In genomic region chr2:83578405-83578804, GRCh38 we compare ENCODE assay signal across 21 cellular contexts.
DNase-seq lines count a peak whose midpoint lies in the region; ATAC-seq, FAIRE-seq and TF ChIP-seq lines count a peak whose summit lies in the region.
"Had no signal": no experiment of that assay in that cellular context is flagged by ENCODE, and none has a peak within 500 bp of the region (broad histone marks: within the 10 kb centered on the region; RNA-seq: fewer than 3 reads in every experiment).

No MANE protein-coding gene starts in this region.

- H4K20me1 ChIP-seq in H1 (replicated peaks in 1 of 2; ENCODE audit: control insufficient read depth in 1 of 2, insufficient read depth in 2 of 2, low read length in 2 of 2): no peaks in the 10 kb centered on the region
- H4K20me1 ChIP-seq in smooth muscle cell (ENCODE audit: low read depth): no peaks in the 10 kb centered on the region

- POLR2A ChIA-PET in H1 (lab: Charles Lee; ENCODE audit: partially characterized antibody): no interaction called here

- H2BK5ac ChIP-seq in H1 (ENCODE audit: low read depth, low read length): no peak overlapping the region

- H3K4me3 ChIP-seq in H1 (ENCODE audit: extremely low read depth in 1 of 4, insufficient read depth in 2 of 4, low read depth in 3 of 4, low read length in 4 of 4) (no peak overlapping the region), smooth muscle cell (no peak overlapping the region)
- H3K4me3 ChIP-seq: GM12878, K562 had no signal

- H2AK5ac ChIP-seq in H1 (ENCODE audit: low read depth, low read length): no peak overlapping the region

- no peaks in the 10 kb centered on the region for H3K79me2 ChIP-seq in H1 (ENCODE audit: control insufficient read depth in 1 of 2, insufficient read depth in 2 of 2, low read length in 2 of 2)
- no peaks in the 10 kb centered on the region for H3K79me2 ChIP-seq in smooth muscle cell (ENCODE audit: low read depth)

- no peak for TF ChIP-seq EP300 in H1 (IDR thresholded peaks at IDR 0.05; ENCODE audit: borderline replicate concordance in 1 of 2, low read depth in 2 of 2, low read length in 2 of 2)

- no peak overlapping the region for H2BK20ac ChIP-seq in H1 (ENCODE audit: low read length)

- H3K9me3 ChIP-seq in H1 (ENCODE audit: insufficient read depth in 2 of 2, low read depth in 1 of 2, low read length in 1 of 2): no peaks in the 10 kb centered on the region
- no peaks in the 10 kb centered on the region for H3K9me3 ChIP-seq in smooth muscle cell (replicated peaks; ENCODE audit: low read depth)
- H3K9me3 ChIP-seq: Caco-2 had no signal

- H3K36me3 ChIP-seq in H1 (ENCODE audit: control insufficient read depth in 2 of 4, insufficient read depth in 4 of 4, low read length in 3 of 4) (no peaks in the 10 kb centered on the region), smooth muscle cell (ENCODE audit: low read depth) (no peaks in the 10 kb centered on the region)

- TF ChIP-seq RAD21 in H1 (IDR thresholded peaks at IDR 0.05 in 1 of 2, conservative IDR thresholded peaks at IDR 0.05 in 1 of 2; ENCODE audit: low read depth in 2 of 2, low read length in 2 of 2): no peak

- H3K9ac ChIP-seq in H1 (replicated peaks in 1 of 4; ENCODE audit: extremely low read depth in 1 of 4, low read depth in 3 of 4, low read length in 3 of 4) (no peak overlapping the region), smooth muscle cell (ENCODE audit: low read depth) (no peak overlapping the region)

- no peak overlapping the region for H3K27ac ChIP-seq in H1 (ENCODE audit: low read depth, low read length)
- H3K27ac ChIP-seq in smooth muscle cell (ENCODE audit: low read depth): peak overlapping the region; percentile 22

- H2AFZ ChIP-seq in H1 (ENCODE audit: low read length) (peak overlapping the region; percentile 8; the same call in 1 of the 2 replicates), smooth muscle cell (ENCODE audit: low read depth) (peak overlapping the region; percentile 66)

- no peak overlapping the region for H3K56ac ChIP-seq in H1 (replicated peaks; ENCODE audit: insufficient read length, low read depth, low read length)

- H3K27me3 ChIP-seq in H1 (replicated peaks in 1 of 4; ENCODE audit: control insufficient read depth in 3 of 4, extremely low read depth in 1 of 4, insufficient read depth in 3 of 4, low read length in 3 of 4) (no peaks in the 10 kb centered on the region), smooth muscle cell (ENCODE audit: low read depth) (no peaks in the 10 kb centered on the region)

- H3K23ac ChIP-seq in H1 (ENCODE audit: insufficient read length): no peak overlapping the region

- H3K79me1 ChIP-seq in H1 (ENCODE audit: low read depth, low read length): no peaks in the 10 kb centered on the region

- H4K91ac ChIP-seq in H1 (replicated peaks; ENCODE audit: insufficient read length, low read length): no peak overlapping the region

- no peak overlapping the region for H3K4ac ChIP-seq in H1 (replicated peaks; ENCODE audit: insufficient read length, low read depth, low read length)

- H2BK15ac ChIP-seq in H1 (ENCODE audit: low read length): no peak overlapping the region

- H3K4me2 ChIP-seq in H1 (ENCODE audit: insufficient read depth in 1 of 2, low read depth in 2 of 2, low read length in 2 of 2) (no peak overlapping the region), smooth muscle cell (no peak overlapping the region)

- no peaks in the 10 kb centered on the region for H3F3A ChIP-seq in smooth muscle cell (ENCODE audit: low read depth)

- 93% methylated on average over 2 of the region's 2 CpGs; no CpG with 5 or more reads in 1 of the 2 experiments for WGBS in H1 (ENCODE audit: extremely low coverage in 1 of 2, insufficient coverage in 1 of 2, insufficient read length in 1 of 2, insufficient replicate concordance in 2 of 2, low coverage in 1 of 2, low lambda C conversion rate in 2 of 2, missing lambda C conversion rate in 1 of 2), 2 experiments
- WGBS in smooth muscle cell (ENCODE audit: low lambda C conversion rate): 79% methylated on average over 2 of the region's 2 CpGs

- H3K18ac ChIP-seq in H1 (ENCODE audit: extremely low read depth, low read length): no peak overlapping the region

- no peaks in the 10 kb centered on the region for H3K23me2 ChIP-seq in H1 (ENCODE audit: low read depth, low read length)

- ATAC-seq in HG02938 (IDR thresholded peaks at IDR 0.05; ENCODE audit: unreplicated experiment): no peak
- ATAC-seq: GM12878, K562, SK-N-SH treated with all-trans-retinoic acid at 6 μM for 48 hours had no signal

- FAIRE-seq in H1 (lab: Jason Lieb, UNC): no peak
- FAIRE-seq: GM12878, K562 had no signal

- CTCF ChIA-PET in H1 (lab: Charles Lee; ENCODE audit: partially characterized antibody): interaction anchor here (0.6 kb wide), 2 partner anchors 55 to 107 kb away, joined by 3 read pairs; no protein-coding TSS in a partner anchor

- H2BK12ac ChIP-seq in H1 (ENCODE audit: low read depth, low read length): no peak overlapping the region

- H3K14ac ChIP-seq in H1 (ENCODE audit: insufficient read length): no peak overlapping the region

- no peak overlapping the region for H4K8ac ChIP-seq in H1 (ENCODE audit: extremely low read depth, insufficient read depth, low read length)

- H2BK120ac ChIP-seq in H1 (replicated peaks; ENCODE audit: low read depth, low read length): no peak overlapping the region

- DNase-seq in EH (ENCODE audit: low read depth): peak; percentile 9
- peak; percentile 72 for DNase-seq in LHCN-M2 (ENCODE audit: low read depth)
- no peak for DNase-seq in H1 (ENCODE audit: low read depth in 1 of 2, low spot score in 2 of 2)
- no peak for DNase-seq in smooth muscle cell (lab: John Stamatoyannopoulos, UW; ENCODE audit: unreplicated experiment)
- no peak for DNase-seq in retina
- DNase-seq in NCI-H526 treated with DMSO at 0.1 percent for 48 hours (lab: John Stamatoyannopoulos, UW): no peak
- DNase-seq: ACHN; Caco-2; CD4-positive, CD25-positive, alpha-beta regulatory T cell; GDM1; HCEC 1CT; NCI-H1436; NCI-H1930; NCI-H226; NCI-H524; RPMI8226; SIG-M5 had no signal

- TF ChIP-seq CTCF in H1 (IDR thresholded peaks at IDR 0.05; ENCODE audit: control extremely low read depth in 1 of 3, insufficient read depth in 1 of 3, low read depth in 1 of 3, low read length in 3 of 3) (no peak), smooth muscle cell (IDR thresholded peaks at IDR 0.05; ENCODE audit: borderline replicate concordance, insufficient read depth, poor library complexity, severe bottlenecking) (no peak)

- H4K5ac ChIP-seq in H1 (ENCODE audit: insufficient read length, low read depth, low read length): no peak overlapping the region

- H3K4me1 ChIP-seq in H1 (replicated peaks in 1 of 4; ENCODE audit: control insufficient read depth in 3 of 4, insufficient read depth in 4 of 4, low read length in 3 of 4) (no peaks in the 10 kb centered on the region), smooth muscle cell (ENCODE audit: low read depth) (no peaks in the 10 kb centered on the region)
- H3K4me1 ChIP-seq: Caco-2 had no signal

- TF ChIP-seq POLR2A in H1 (IDR thresholded peaks at IDR 0.05; ENCODE audit: control extremely low read depth in 1 of 2, low read depth in 2 of 2, low read length in 2 of 2): no peak

TF ChIP-seq in H1, 55 proteins besides CTCF, POLR2A, EP300 and RAD21:
- TF ChIP-seq GTF2F1 (IDR thresholded peaks at IDR 0.05; ENCODE audit: borderline replicate concordance, low read depth, low read length): no peak
- TF ChIP-seq SAP30 (IDR thresholded peaks at IDR 0.05; ENCODE audit: insufficient read depth, insufficient replicate concordance, low read length): no peak
- TF ChIP-seq TEAD4 (IDR thresholded peaks at IDR 0.05; ENCODE audit: low read depth, low read length): no peak
- no peak for TF ChIP-seq CBX8 (IDR thresholded peaks at IDR 0.05; ENCODE audit: borderline replicate concordance, low read depth, low read length)
- no peak for TF ChIP-seq HDAC6 (IDR thresholded peaks at IDR 0.05; ENCODE audit: low read depth, low read length)
- TF ChIP-seq KDM1A (IDR thresholded peaks at IDR 0.05; ENCODE audit: borderline replicate concordance, low read length): no peak
- no peak for TF ChIP-seq CHD2 (IDR thresholded peaks at IDR 0.05; ENCODE audit: low read length)
- TF ChIP-seq GABPA (IDR thresholded peaks at IDR 0.05; ENCODE audit: borderline replicate concordance, insufficient read depth, low read length): no peak
- no peak for TF ChIP-seq CREB1 (IDR thresholded peaks at IDR 0.05)
- no peak for TF ChIP-seq BRCA1 (IDR thresholded peaks at IDR 0.05; ENCODE audit: low read depth, low read length)

Comparison
In these comparisons a context has a peak if more than half of its experiments do, and no peak if none do; other contexts are left out.
1. DNase-seq: peak in EH (single experiment) and LHCN-M2 (single experiment); none in H1 (0 of 2), smooth muscle cell (single experiment), retina (single experiment) and NCI-H526 treated with DMSO at 0.1 percent for 48 hours (single experiment).